In genomic region chr18:46748466-46748865, GRCh38 we compare ENCODE assay signal across 30 cellular contexts. TPM values are rescaled to one million over a fixed set of nuclear protein-coding genes. Genes with fewer than 3 reads are reported as not detected.
"Had no signal": no experiment of that assay in that cellular context is flagged by ENCODE, and none has a peak within 500 bp of the region (broad histone marks: within the 10 kb centered on the region; RNA-seq: fewer than 3 reads in every experiment).

No MANE protein-coding gene starts in this region.

- H3K9me3 ChIP-seq: ascending aorta had no signal

- H3K9me3 Mint-ChIP-seq: activated naive CD4-positive, alpha-beta T cell treated with anti-CD3 and anti-CD28 coated beads for 36 hours; activated T-helper 1 cell treated with anti-CD3 and anti-CD28 coated beads, Interleukin-12 subunit alpha, Interleukin-12 subunit beta, Interleukin-2, Interleukin-4 antibody, amounts not matched to agents 30 ng/mL and 10 ng/mL and 1 ng/mL, durations not matched to agents 14 hours and 24 hours and 36 hours; activated T-helper 2 cell treated with anti-CD3 and anti-CD28 coated beads, Interferon-gamma antibody, Interleukin-2, Interleukin-4, amounts not matched to agents 10 μg/mL and 5 μg/mL and 100 μg/mL, durations not matched to agents 14 hours and 24 hours and 36 hours; central memory CD8-positive, alpha-beta T cell had no signal

- H3K4me1 Mint-ChIP-seq: activated CD4-positive, alpha-beta T cell treated with anti-CD3 and anti-CD28 coated beads for 36 hours; activated CD4-positive, alpha-beta T cell treated with anti-CD3 and anti-CD28 coated beads, Interleukin-2, amount 10 ng/mL, durations not matched to agents 24 days and 14 days; activated CD8-positive, alpha-beta memory T cell treated with anti-CD3 and anti-CD28 coated beads, Interleukin-2, amount 10 ng/mL, durations not matched to agents 7 days and 5 days; activated naive CD4-positive, alpha-beta T cell treated with anti-CD3 and anti-CD28 coated beads, Interleukin-2, amount 50 U/mL, for 24 hours; activated naive CD8-positive, alpha-beta T cell treated with anti-CD3 and anti-CD28 coated beads, Interleukin-2, amount 10 ng/mL, durations not matched to agents 7 days and 5 days; central memory CD8-positive, alpha-beta T cell; endodermal cell had no signal

- H3K27ac ChIP-seq: ascending aorta, brain microvascular endothelial cell, coronary artery, dorsolateral prefrontal cortex had no signal

- DNase-seq: activated CD4-positive, alpha-beta memory T cell treated with anti-CD3 and anti-CD28 coated beads for 36 hours; activated CD4-positive, alpha-beta T cell treated with anti-CD3 and anti-CD28 coated beads for 36 hours; activated CD4-positive, alpha-beta T cell treated with anti-CD3 and anti-CD28 coated beads, Interleukin-2, amount 10 ng/mL, durations not matched to agents 24 days and 14 days; activated CD4-positive, CD25-positive, alpha-beta regulatory T cell; activated CD4-positive, CD25-positive, alpha-beta regulatory T cell treated with anti-CD3 and anti-CD28 coated beads, Interleukin-2, amount 50 U/mL, for 72 hours; activated CD8-positive, alpha-beta memory T cell treated with anti-CD3 and anti-CD28 coated beads, Interleukin-2, amount 10 ng/mL, durations not matched to agents 7 days and 5 days; activated CD8-positive, alpha-beta memory T cell treated with anti-CD3 and anti-CD28 coated beads, Interleukin-2, amount 50 U/mL, for 4 hours; activated CD8-positive, alpha-beta T cell treated with anti-CD3 and anti-CD28 coated beads, Interleukin-2, amount 10 ng/mL, durations not matched to agents 7 days and 5 days; activated effector memory CD4-positive, alpha-beta T cell treated with anti-CD3 and anti-CD28 coated beads, Interleukin-2, amount 50 U/mL, for 16 hours; activated naive CD4-positive, alpha-beta T cell treated with anti-CD3 and anti-CD28 coated beads for 36 hours; activated naive CD8-positive, alpha-beta T cell treated with anti-CD3 and anti-CD28 coated beads, Interleukin-2, amount 10 ng/mL, durations not matched to agents 7 days and 5 days; activated T-cell treated with anti-CD3 and anti-CD28 coated beads, Interleukin-2, amount 50 U/mL, for 1 hour; activated T-cell treated with anti-CD3 and anti-CD28 coated beads, Interleukin-2, amount 50 U/mL, for 48 hours; brain microvascular endothelial cell; dorsolateral prefrontal cortex; effector memory CD4-positive, alpha-beta T cell; endodermal cell; foreskin fibroblast; hippocampal formation had no signal

- H3K4me1 ChIP-seq: ascending aorta had no signal

- ATAC-seq: activated CD4-positive, alpha-beta T cell treated with anti-CD3 and anti-CD28 coated beads for 36 hours; activated CD8-positive, alpha-beta memory T cell treated with anti-CD3 and anti-CD28 coated beads, Interleukin-2, amount 10 ng/mL, durations not matched to agents 7 days and 5 days; activated CD8-positive, alpha-beta T cell treated with anti-CD3 and anti-CD28 coated beads, Interleukin-2, amount 10 ng/mL, durations not matched to agents 7 days and 5 days; esophagus mucosa had no signal

- H3K36me3 ChIP-seq: ascending aorta, brain microvascular endothelial cell had no signal

- H3K27ac Mint-ChIP-seq: activated CD4-positive, alpha-beta memory T cell treated with anti-CD3 and anti-CD28 coated beads for 36 hours; activated CD4-positive, alpha-beta T cell treated with anti-CD3 and anti-CD28 coated beads for 36 hours; activated CD4-positive, alpha-beta T cell treated with anti-CD3 and anti-CD28 coated beads, Interleukin-2, amount 10 ng/mL, durations not matched to agents 24 days and 14 days; activated CD8-positive, alpha-beta memory T cell treated with anti-CD3 and anti-CD28 coated beads, Interleukin-2, amount 10 ng/mL, durations not matched to agents 7 days and 5 days; activated CD8-positive, alpha-beta T cell treated with anti-CD3 and anti-CD28 coated beads, Interleukin-2, amount 10 ng/mL, durations not matched to agents 7 days and 5 days; activated naive CD4-positive, alpha-beta T cell treated with anti-CD3 and anti-CD28 coated beads for 36 hours; activated naive CD4-positive, alpha-beta T cell treated with anti-CD3 and anti-CD28 coated beads, Interleukin-2, amount 50 U/mL, for 24 hours; activated naive CD8-positive, alpha-beta T cell treated with anti-CD3 and anti-CD28 coated beads, Interleukin-2, amount 10 ng/mL, durations not matched to agents 7 days and 5 days; activated T-helper 1 cell treated with anti-CD3 and anti-CD28 coated beads, Interleukin-12 subunit alpha, Interleukin-12 subunit beta, Interleukin-2, Interleukin-4 antibody, amounts not matched to agents 30 ng/mL and 10 ng/mL and 1 ng/mL, durations not matched to agents 14 hours and 24 hours and 36 hours; activated T-helper 2 cell treated with anti-CD3 and anti-CD28 coated beads, Interferon-gamma antibody, Interleukin-2, Interleukin-4, amounts not matched to agents 10 μg/mL and 5 μg/mL and 100 μg/mL, durations not matched to agents 14 hours and 24 hours and 36 hours; dendritic cell treated with granulocyte-macrophage colony-stimulating factor and Interleukin-4, amounts not matched to agents 40 ng/mL and 50 ng/mL, for 4 days; endodermal cell had no signal

- H3K4me3 Mint-ChIP-seq: activated CD4-positive, alpha-beta memory T cell treated with anti-CD3 and anti-CD28 coated beads for 36 hours; activated CD4-positive, alpha-beta T cell treated with anti-CD3 and anti-CD28 coated beads for 36 hours; activated CD4-positive, alpha-beta T cell treated with anti-CD3 and anti-CD28 coated beads, Interleukin-2, amount 10 ng/mL, durations not matched to agents 24 days and 14 days; activated CD8-positive, alpha-beta memory T cell treated with anti-CD3 and anti-CD28 coated beads, Interleukin-2, amount 10 ng/mL, durations not matched to agents 7 days and 5 days; activated CD8-positive, alpha-beta T cell treated with anti-CD3 and anti-CD28 coated beads, Interleukin-2, amount 10 ng/mL, durations not matched to agents 7 days and 5 days; activated naive CD4-positive, alpha-beta T cell treated with anti-CD3 and anti-CD28 coated beads for 36 hours; activated naive CD4-positive, alpha-beta T cell treated with anti-CD3 and anti-CD28 coated beads, Interleukin-2, amount 50 U/mL, for 24 hours; activated naive CD8-positive, alpha-beta T cell treated with anti-CD3 and anti-CD28 coated beads, Interleukin-2, amount 10 ng/mL, durations not matched to agents 7 days and 5 days; activated T-helper 1 cell treated with anti-CD3 and anti-CD28 coated beads, Interleukin-12 subunit alpha, Interleukin-12 subunit beta, Interleukin-2, Interleukin-4 antibody, amounts not matched to agents 30 ng/mL and 10 ng/mL and 1 ng/mL, durations not matched to agents 14 hours and 24 hours and 36 hours; central memory CD8-positive, alpha-beta T cell; dendritic cell treated with granulocyte-macrophage colony-stimulating factor and Interleukin-4, amounts not matched to agents 40 ng/mL and 50 ng/mL, for 4 days; endodermal cell had no signal

- H3K27me3 ChIP-seq: ascending aorta, dorsolateral prefrontal cortex had no signal

- H3K36me3 Mint-ChIP-seq: activated CD4-positive, alpha-beta memory T cell treated with anti-CD3 and anti-CD28 coated beads for 36 hours; activated CD8-positive, alpha-beta memory T cell treated with anti-CD3 and anti-CD28 coated beads, Interleukin-2, amount 10 ng/mL, durations not matched to agents 7 days and 5 days; activated naive CD4-positive, alpha-beta T cell treated with anti-CD3 and anti-CD28 coated beads, Interleukin-2, amount 50 U/mL, for 24 hours; activated naive CD8-positive, alpha-beta T cell treated with anti-CD3 and anti-CD28 coated beads, Interleukin-2, amount 10 ng/mL, durations not matched to agents 7 days and 5 days had no signal

- H3K4me3 ChIP-seq: ascending aorta, coronary artery, dorsolateral prefrontal cortex had no signal

RNA-seq across cellular contexts. Expression of gene ST8SIA5, which starts 8.4 kb away (rescaled TPM):
- total RNA-seq: activated CD4-positive, alpha-beta memory T cell treated with anti-CD3 and anti-CD28 coated beads for 36 hours; activated CD4-positive, alpha-beta T cell treated with anti-CD3 and anti-CD28 coated beads for 36 hours; activated CD4-positive, alpha-beta T cell treated with anti-CD3 and anti-CD28 coated beads, Interleukin-2, amount 10 ng/mL, durations not matched to agents 24 days and 14 days; activated CD8-positive, alpha-beta memory T cell treated with anti-CD3 and anti-CD28 coated beads for 36 hours; activated CD8-positive, alpha-beta T cell treated with anti-CD3 and anti-CD28 coated beads, Interleukin-2, amount 10 ng/mL, durations not matched to agents 7 days and 5 days; activated naive CD4-positive, alpha-beta T cell treated with anti-CD3 and anti-CD28 coated beads for 36 hours; activated naive CD8-positive, alpha-beta T cell treated with anti-CD3 and anti-CD28 coated beads, Interleukin-2, amount 10 ng/mL, durations not matched to agents 7 days and 5 days; activated T-helper 1 cell treated with anti-CD3 and anti-CD28 coated beads, Interleukin-12 subunit alpha, Interleukin-12 subunit beta, Interleukin-2, Interleukin-4 antibody, amounts not matched to agents 30 ng/mL and 10 ng/mL and 1 ng/mL, durations not matched to agents 14 hours and 24 hours and 36 hours; bronchial epithelial cell; epithelial cell of proximal tubule; esophagus mucosa had no signal
